7 cellular contexts compared by ENCODE assay signal in genomic region chrX:56114437-56114787, GRCh38.
"Had no signal": no experiment of that assay in that cellular context is flagged by ENCODE, and none has a peak within 500 bp of the region (broad histone marks: within the 10 kb centered on the region; RNA-seq: fewer than 3 reads in every experiment).

No MANE protein-coding gene starts in this region.

- ATAC-seq: HCT116 had no signal

- H3K9ac ChIP-seq: GM23248 had no signal

- H3K4me3 ChIP-seq: GM23248, HAP-1 had no signal

- H3K4me1 ChIP-seq: HAP-1 had no signal

- H3K9me3 ChIP-seq: HAP-1 had no signal

- H2AFZ ChIP-seq: GM23248 had no signal

- H3K27ac ChIP-seq: GM23248 had no signal

- H3K4me3 Mint-ChIP-seq: HFFc6 had no signal

- H3K36me3 ChIP-seq: HAP-1 had no signal

- DNase-seq: GM23248, GOT3, H7, HFFc6, IMR-90 had no signal

- H3K27ac Mint-ChIP-seq: HFFc6 had no signal
